12 cellular contexts compared by ENCODE assay signal in the genomic region with DNA sequence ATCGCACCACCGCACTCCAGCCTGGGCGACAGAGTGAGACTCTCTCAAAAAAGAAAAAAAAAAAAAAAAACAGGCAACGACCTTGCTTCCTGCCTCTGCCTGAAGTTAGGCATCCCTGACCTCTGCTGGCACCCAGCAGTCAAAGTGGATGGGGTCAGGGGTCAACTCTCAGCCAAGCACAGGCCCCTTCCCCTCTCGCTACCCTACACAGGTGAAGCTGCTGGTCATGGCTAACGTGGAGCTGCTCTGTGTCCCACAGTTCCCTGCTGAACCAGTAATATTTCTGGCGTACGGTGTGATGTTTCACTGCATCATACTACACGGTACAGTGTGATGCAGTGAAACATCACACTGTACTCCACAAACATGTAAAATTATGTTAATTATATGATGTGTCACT. TPM values are rescaled to one million over a fixed set of nuclear protein-coding genes. Genes with fewer than 3 reads are reported as not detected.
"Had no signal": no experiment of that assay in that cellular context is flagged by ENCODE, and none has a peak within 500 bp of the region (broad histone marks: within the 10 kb centered on the region; RNA-seq: fewer than 3 reads in every experiment).

No MANE protein-coding gene starts in this region.

- DNase-seq: GM23248, GOT3, H7, HFFc6, KBM-7 had no signal

- H3K4me3 ChIP-seq: GM23248, HAP-1 had no signal

- H3K36me3 ChIP-seq: HAP-1 had no signal

- H3K9me3 Mint-ChIP-seq: HFFc6, IgD-negative memory B cell had no signal

- H3K4me1 Mint-ChIP-seq: IgD-negative memory B cell had no signal

- H3K4me1 ChIP-seq: HAP-1 had no signal

- H3K27ac ChIP-seq: GM23248, HL-60, KMS-11 had no signal

- H3K27ac Mint-ChIP-seq: HFFc6, IgD-negative memory B cell had no signal

- ATAC-seq: HCT116 had no signal

- H3K9ac ChIP-seq: GM23248, KMS-11 had no signal

- H3K4me2 ChIP-seq: KMS-11 had no signal

- H2AFZ ChIP-seq: GM23248 had no signal

- H3K4me3 Mint-ChIP-seq: HFFc6, IgD-negative memory B cell had no signal

- H3K9me3 ChIP-seq: HAP-1 had no signal

RNA-seq across cellular contexts. Expression of gene FRG2C, which starts 13.9 kb away (rescaled TPM):
- total RNA-seq: GM23248, H4, H7, HFFc6, HT1080 had no signal
- polyA plus RNA-seq: GM23248, IgD-negative memory B cell had no signal
